Comparison of ENCODE assay signal across 26 cellular contexts in genomic region chr17:17406225-17406624, GRCh38.
A peak's percentile ranks its signal among the peaks of the same experiment; 100 is the strongest.
DNase-seq lines count a peak whose midpoint lies in the region; ATAC-seq and TF ChIP-seq lines count a peak whose summit lies in the region.
"Had no signal": no experiment of that assay in that cellular context is flagged by ENCODE, and none has a peak within 500 bp of the region (broad histone marks: within the 10 kb centered on the region; RNA-seq: fewer than 3 reads in every experiment).

No MANE protein-coding gene starts in this region.

- WGBS in thymus: 95% methylated on average over 7 of the region's 7 CpGs

- H3K27me3 Mint-ChIP-seq in naive B cell: peaks cover 0 to 5% (median 0%) of the 10 kb centered on the region in 3 donors

- intact Hi-C loops in Right ventricle myocardium inferior (cut with DNase I): no loop called here
- intact Hi-C loops in left ventricle myocardium inferior (cut with micrococcal nuclease): no loop called here

- H3K27me3 ChIP-seq in left ventricle myocardium inferior (ENCODE audit: low read depth) (peaks cover 8% of the 10 kb centered on the region), adipocyte (replicated peaks; ENCODE audit: control insufficient read depth, insufficient read depth, low read length) (no peaks in the 10 kb centered on the region), thymus (ENCODE audit: control insufficient read depth, insufficient read depth) (no peaks in the 10 kb centered on the region)
- H3K27me3 ChIP-seq: adrenal gland, brain microvascular endothelial cell, MG63 had no signal

- no peak for TF ChIP-seq CTCF in left ventricle myocardium inferior (IDR thresholded peaks at IDR 0.05; ENCODE audit: borderline replicate concordance)

- no peaks in the 10 kb centered on the region for H3K9me3 ChIP-seq in left ventricle myocardium inferior (replicated peaks)
- no peaks in the 10 kb centered on the region for H3K9me3 ChIP-seq in adipocyte (ENCODE audit: control insufficient read depth, low read length)
- no peaks in the 10 kb centered on the region for H3K9me3 ChIP-seq in thymus (ENCODE audit: control insufficient read depth)
- H3K9me3 ChIP-seq: adrenal gland, esophagus muscularis mucosa, MG63, thoracic aorta had no signal

- ATAC-seq in Right ventricle myocardium inferior (no peak), naive B cell (ENCODE audit: low read depth in 2 of 2) (no peak), GM18498 (IDR thresholded peaks at IDR 0.05; ENCODE audit: unreplicated experiment) (no peak)
- ATAC-seq: GM23338; stimulated activated effector memory CD8-positive, alpha-beta T cell treated with anti-CD3 and anti-CD28 coated beads, Interleukin-12 subunit alpha, Interleukin-12 subunit beta, amount 100 ng/mL, for 72 hours had no signal

- peaks cover 45 to 74% (median 60%) of the 10 kb centered on the region in 3 donors for H3K4me1 Mint-ChIP-seq in naive B cell

- H3K4me1 ChIP-seq in left ventricle myocardium inferior (no peaks in the 10 kb centered on the region), adipocyte (ENCODE audit: control insufficient read depth, insufficient read depth, low read length) (peaks cover 39% of the 10 kb centered on the region), thymus (ENCODE audit: control insufficient read depth, insufficient read depth, low read length) (peaks cover 48% of the 10 kb centered on the region)
- H3K4me1 ChIP-seq: esophagus muscularis mucosa, parathyroid adenoma had no signal

- peak; percentile 75 for DNase-seq in Right ventricle myocardium inferior (ENCODE audit: missing footprints)
- no peak for DNase-seq in left ventricle myocardium inferior
- no peak for DNase-seq in adipocyte (ENCODE audit: low read depth)
- DNase-seq in naive B cell: no peak
- no peak for DNase-seq in SIG-M5 (lab: John Stamatoyannopoulos, UW)
- DNase-seq in activated gamma-delta T cell (lab: John Stamatoyannopoulos, UW): no peak
- DNase-seq: 8988T; activated B cell treated with CpG ODN at 0.5 μM for 24 hours; activated CD4-positive, alpha-beta T cell treated with anti-CD3 and anti-CD28 coated beads, Interleukin-2, amount 50 U/mL, for 48 hours; adrenal gland; brain microvascular endothelial cell; COR-L47; effector memory CD4-positive, alpha-beta T cell; MG63; NCI-H1436; NCI-H526; stimulated activated CD4-positive, alpha-beta T cell treated with anti-CD3 and anti-CD28 coated beads, Interleukin-1b, Interleukin-23, amount 100 ng/mL, for 48 hours; T-helper 9 cell had no signal

- peak overlapping the region; percentile 57 for H3K9ac ChIP-seq in adipocyte (ENCODE audit: low read length)
- H3K9ac ChIP-seq: parathyroid adenoma had no signal

- peaks cover 0 to under 1% of the 10 kb centered on the region in 2 donors for H3K36me3 Mint-ChIP-seq in naive B cell

- no peak overlapping the region for H3K4me3 ChIP-seq in left ventricle myocardium inferior
- no peak overlapping the region for H3K4me3 ChIP-seq in adipocyte (ENCODE audit: low read length)
- H3K4me3 ChIP-seq in thymus (ENCODE audit: low read length): no peak overlapping the region
- H3K4me3 ChIP-seq: adrenal gland, esophagus muscularis mucosa, GM23338, MG63, thoracic aorta had no signal

- H3K4me3 Mint-ChIP-seq in naive B cell: no peak overlapping the region
- H3K4me3 Mint-ChIP-seq: activated B cell treated with CpG ODN at 0.5 μM for 24 hours; GM23338; nephron; stimulated activated effector memory CD8-positive, alpha-beta T cell treated with anti-CD3 and anti-CD28 coated beads, Interleukin-12 subunit alpha, Interleukin-12 subunit beta, amount 100 ng/mL, for 72 hours had no signal

- peak overlapping the region in 4 of 6 donors; percentile 31 to 60 (median 50) for H3K27ac Mint-ChIP-seq in naive B cell
- H3K27ac Mint-ChIP-seq: activated B cell treated with CpG ODN at 0.5 μM for 24 hours, GM23338, nephron had no signal

- H3K36me3 ChIP-seq in left ventricle myocardium inferior (no peaks in the 10 kb centered on the region), adipocyte (ENCODE audit: control insufficient read depth, insufficient read depth, low read length, severe bottlenecking) (no peaks in the 10 kb centered on the region), thymus (ENCODE audit: control insufficient read depth, insufficient read depth) (no peaks in the 10 kb centered on the region)
- H3K36me3 ChIP-seq: adrenal gland, brain microvascular endothelial cell, esophagus muscularis mucosa, MG63, thoracic aorta had no signal

- H3K27ac ChIP-seq in left ventricle myocardium inferior (replicated peaks): no peak overlapping the region
- peak overlapping the region; percentile 54 for H3K27ac ChIP-seq in thymus (ENCODE audit: low read depth)
- H3K27ac ChIP-seq: adrenal gland, brain microvascular endothelial cell, esophagus muscularis mucosa, parathyroid adenoma, thoracic aorta had no signal

- no peaks in the 10 kb centered on the region for H3K9me3 Mint-ChIP-seq in naive B cell
- H3K9me3 Mint-ChIP-seq: activated B cell treated with CpG ODN at 0.5 μM for 24 hours; GM23338; nephron; stimulated activated effector memory CD8-positive, alpha-beta T cell treated with anti-CD3 and anti-CD28 coated beads, Interleukin-12 subunit alpha, Interleukin-12 subunit beta, amount 100 ng/mL, for 72 hours had no signal
